In the genomic region with DNA sequence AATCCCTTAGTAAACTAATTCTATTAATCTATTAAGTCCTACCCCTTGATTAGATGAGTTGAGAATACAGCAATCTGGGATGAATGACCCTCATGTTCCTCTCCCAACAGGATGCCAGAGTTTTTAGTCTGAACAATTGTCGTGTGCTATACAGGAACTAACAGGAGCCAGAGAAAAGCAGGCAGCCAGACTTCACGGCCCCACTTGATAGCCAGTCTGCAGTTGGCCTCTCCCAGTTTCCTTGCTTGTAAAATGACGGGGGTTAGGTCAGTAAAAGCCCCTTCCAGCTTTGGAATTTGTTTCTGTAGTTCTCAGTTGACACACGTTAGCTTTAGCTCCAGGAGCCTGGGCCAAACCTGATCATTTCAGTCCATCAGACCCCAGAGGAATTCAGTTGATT, we compare ENCODE assay signal across 19 cellular contexts.
DNase-seq lines count a peak whose midpoint lies in the region; ATAC-seq, FAIRE-seq and TF ChIP-seq lines count a peak whose summit lies in the region.
"Had no signal": no experiment of that assay in that cellular context is flagged by ENCODE, and none has a peak within 500 bp of the region (broad histone marks: within the 10 kb centered on the region; RNA-seq: fewer than 3 reads in every experiment).

No MANE protein-coding gene starts in this region.

- H3K36me3 Mint-ChIP-seq in endothelial cell (ENCODE audit: low read depth, unreplicated experiment): peaks cover 14% of the 10 kb centered on the region
- no peaks in the 10 kb centered on the region for H3K36me3 Mint-ChIP-seq in stimulated activated memory B cell treated with anti-CD40 and anti-IgM and Interleukin-4, amounts not matched to agents 10 μg/mL and 1 μg/mL and 100 μg/mL, for 72 hours
- H3K36me3 Mint-ChIP-seq: CD4-positive, alpha-beta memory T cell had no signal

- no peaks in the 10 kb centered on the region for H3K27me3 ChIP-seq in left ventricle myocardium inferior (ENCODE audit: low read depth)
- no peaks in the 10 kb centered on the region for H3K27me3 ChIP-seq in right atrium auricular region

- WGBS in mesodermal cell (ENCODE audit: insufficient coverage in 2 of 2), 2 experiments: 81 to 85% methylated on average over 3 to 4 of the region's 4 CpGs

- H3K27ac ChIP-seq in left ventricle myocardium inferior (replicated peaks) (peak overlapping the region; percentile 53), right atrium auricular region (no peak overlapping the region), mesodermal cell (ENCODE audit: low read depth, low read length, severe bottlenecking) (peak overlapping the region; percentile 43), kidney (ENCODE audit: low read depth in 2 of 2, low read length in 2 of 2) (no peak overlapping the region)

- no peak overlapping the region for H3K4me3 Mint-ChIP-seq in endothelial cell (ENCODE audit: unreplicated experiment)
- no peak overlapping the region for H3K4me3 Mint-ChIP-seq in stimulated activated memory B cell treated with anti-CD40 and anti-IgM and Interleukin-4, amounts not matched to agents 10 μg/mL and 1 μg/mL and 100 μg/mL, for 72 hours
- H3K4me3 Mint-ChIP-seq: CD4-positive, alpha-beta memory T cell; HFFc6 had no signal

- intact Hi-C loops in left ventricle myocardium inferior (cut with micrococcal nuclease) (no loop called here), kidney (cut with DNase I) (no loop called here)

- no peak overlapping the region for H3K9ac ChIP-seq in kidney (ENCODE audit: low read length in 2 of 2)

- ATAC-seq in stimulated activated memory B cell treated with anti-CD40 and anti-IgM and Interleukin-4, amounts not matched to agents 10 μg/mL and 1 μg/mL and 100 μg/mL, for 72 hours: no peak
- ATAC-seq in HG02763 (IDR thresholded peaks at IDR 0.05; ENCODE audit: unreplicated experiment): no peak

- H3K27me3 Mint-ChIP-seq in endothelial cell (ENCODE audit: unreplicated experiment): peaks cover 5% of the 10 kb centered on the region
- H3K27me3 Mint-ChIP-seq in stimulated activated memory B cell treated with anti-CD40 and anti-IgM and Interleukin-4, amounts not matched to agents 10 μg/mL and 1 μg/mL and 100 μg/mL, for 72 hours: peaks cover 8% of the 10 kb centered on the region

- H3K4me1 Mint-ChIP-seq in endothelial cell (ENCODE audit: unreplicated experiment): peaks cover 41% of the 10 kb centered on the region
- H3K4me1 Mint-ChIP-seq in stimulated activated memory B cell treated with anti-CD40 and anti-IgM and Interleukin-4, amounts not matched to agents 10 μg/mL and 1 μg/mL and 100 μg/mL, for 72 hours: no peaks in the 10 kb centered on the region
- H3K4me1 Mint-ChIP-seq: CD4-positive, alpha-beta memory T cell had no signal

- no peak for FAIRE-seq in kidney (lab: Jason Lieb, UNC)
- FAIRE-seq: G401.6, H54 had no signal

- H3K4me3 ChIP-seq in left ventricle myocardium inferior: no peak overlapping the region
- H3K4me3 ChIP-seq in right atrium auricular region: no peak overlapping the region
- H3K4me3 ChIP-seq in mesodermal cell (ENCODE audit: extremely low read depth, insufficient read depth, low read length, poor library complexity, severe bottlenecking): no peak overlapping the region
- no peak overlapping the region for H3K4me3 ChIP-seq in kidney (ENCODE audit: low read length in 2 of 2)
- H3K4me3 ChIP-seq: HAP-1 had no signal

- H3K9me3 Mint-ChIP-seq in endothelial cell (ENCODE audit: unreplicated experiment): no peaks in the 10 kb centered on the region
- no peaks in the 10 kb centered on the region for H3K9me3 Mint-ChIP-seq in stimulated activated memory B cell treated with anti-CD40 and anti-IgM and Interleukin-4, amounts not matched to agents 10 μg/mL and 1 μg/mL and 100 μg/mL, for 72 hours
- H3K9me3 Mint-ChIP-seq: HFFc6 had no signal

- DNase-seq in left ventricle myocardium inferior: no peak
- no peak for DNase-seq in right atrium auricular region (ENCODE audit: low spot score)
- no peak for DNase-seq in endothelial cell (ENCODE audit: low spot score)
- peak; percentile 82 for DNase-seq in islet precursor cell
- no peak for DNase-seq in kidney
- DNase-seq: C1 segment of cervical spinal cord; Calu3; CD4-positive, alpha-beta memory T cell; COR-L47; DMS53; DND-41; GOT3; HFFc6 had no signal

- H3K36me3 ChIP-seq in left ventricle myocardium inferior (peaks cover 57% of the 10 kb centered on the region), right atrium auricular region (peaks cover 47% of the 10 kb centered on the region), mesodermal cell (ENCODE audit: control insufficient read depth, insufficient read depth, low read length) (no peaks in the 10 kb centered on the region), kidney (ENCODE audit: control insufficient read depth in 1 of 2, insufficient read depth in 2 of 2, low read length in 2 of 2) (no peaks in the 10 kb centered on the region)
- H3K36me3 ChIP-seq: HAP-1 had no signal

- TF ChIP-seq CTCF in left ventricle myocardium inferior (IDR thresholded peaks at IDR 0.05; ENCODE audit: borderline replicate concordance) (no peak), right atrium auricular region (IDR thresholded peaks at IDR 0.05) (no peak), endothelial cell (IDR thresholded peaks at IDR 0.05; ENCODE audit: unreplicated experiment) (no peak), kidney (IDR thresholded peaks at IDR 0.05; ENCODE audit: borderline replicate concordance, extremely low read depth, insufficient read depth) (no peak)

- peaks cover 73% of the 10 kb centered on the region for H3K4me1 ChIP-seq in left ventricle myocardium inferior
- peaks cover 0 to 32% of the 10 kb centered on the region in 2 donors for H3K4me1 ChIP-seq in right atrium auricular region
- H3K4me1 ChIP-seq in mesodermal cell (ENCODE audit: control insufficient read depth, insufficient read depth, low read length, poor library complexity, severe bottlenecking): peaks cover 14% of the 10 kb centered on the region
- H3K4me1 ChIP-seq in kidney (ENCODE audit: control insufficient read depth in 1 of 2, insufficient read depth in 1 of 2, low read depth in 1 of 2, low read length in 2 of 2): peaks cover 0 to 5% of the 10 kb centered on the region in 2 donors
- H3K4me1 ChIP-seq: HAP-1 had no signal

- H3K9me3 ChIP-seq in left ventricle myocardium inferior (replicated peaks) (no peaks in the 10 kb centered on the region), right atrium auricular region (no peaks in the 10 kb centered on the region), mesodermal cell (ENCODE audit: control insufficient read depth, low read length) (no peaks in the 10 kb centered on the region), kidney (ENCODE audit: control insufficient read depth in 1 of 2, low read length in 2 of 2) (no peaks in the 10 kb centered on the region)
- H3K9me3 ChIP-seq: HAP-1 had no signal

- H3K27ac Mint-ChIP-seq in endothelial cell (ENCODE audit: unreplicated experiment): peak overlapping the region; percentile 38
- H3K27ac Mint-ChIP-seq in stimulated activated memory B cell treated with anti-CD40 and anti-IgM and Interleukin-4, amounts not matched to agents 10 μg/mL and 1 μg/mL and 100 μg/mL, for 72 hours: no peak overlapping the region
- H3K27ac Mint-ChIP-seq: CD4-positive, alpha-beta memory T cell; HFFc6 had no signal

Comparison
In these comparisons a context has a peak if more than half of its experiments do, and no peak if none do; other contexts are left out.
1. H3K27ac ChIP-seq: peak in left ventricle myocardium inferior (single experiment) and mesodermal cell (single experiment); none in right atrium auricular region (0 of 2) and kidney (0 of 2).